21 cellular contexts compared by ENCODE assay signal in the genomic region with DNA sequence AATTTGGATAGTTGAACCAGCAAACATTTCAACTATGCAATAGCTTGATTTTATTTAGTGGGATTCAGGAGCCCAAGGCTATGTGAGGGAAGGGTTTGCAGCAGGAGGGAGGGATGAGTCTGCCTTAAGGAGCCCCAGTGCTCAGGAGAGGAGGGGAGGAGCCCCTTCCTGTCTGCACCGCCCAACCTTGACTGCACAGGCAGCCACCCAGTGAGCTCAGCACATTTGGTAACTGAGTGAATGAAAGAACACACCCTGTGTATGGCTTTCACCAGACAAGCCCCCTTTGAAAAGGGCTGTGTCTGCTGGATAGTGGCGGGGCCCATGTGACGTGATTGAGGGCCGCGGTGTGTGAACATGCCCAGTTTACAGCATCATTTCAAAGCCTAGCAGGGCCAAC. TPM values are rescaled to one million over a fixed set of nuclear protein-coding genes. Genes with fewer than 3 reads are reported as not detected.
DNase-seq lines count a peak whose midpoint lies in the region; ATAC-seq and TF ChIP-seq lines count a peak whose summit lies in the region.
"Had no signal": no experiment of that assay in that cellular context is flagged by ENCODE, and none has a peak within 500 bp of the region (broad histone marks: within the 10 kb centered on the region; RNA-seq: fewer than 3 reads in every experiment).

No MANE protein-coding gene starts in this region.

- 45% methylated on average over 5 of the region's 5 CpGs for WGBS in right lobe of liver (ENCODE audit: insufficient coverage, low coverage, low lambda C conversion rate, missing lambda C conversion rate)

- no peak for TF ChIP-seq POLR2A in right lobe of liver (IDR thresholded peaks at IDR 0.05)

- peak overlapping the region; percentile 32 for H3K4me3 ChIP-seq in A673 (ENCODE audit: low read depth, low read length, poor library complexity, severe bottlenecking)
- no peak overlapping the region for H3K4me3 ChIP-seq in right lobe of liver

- H3K9me3 Mint-ChIP-seq in activated T-cell treated with anti-CD3 and anti-CD28 coated beads, Interleukin-2, amount 50 U/mL, for 72 hours: no peaks in the 10 kb centered on the region
- no peaks in the 10 kb centered on the region for H3K9me3 Mint-ChIP-seq in activated CD8-positive, alpha-beta T cell treated with anti-CD3 and anti-CD28 coated beads for 36 hours
- no peaks in the 10 kb centered on the region for H3K9me3 Mint-ChIP-seq in activated naive CD8-positive, alpha-beta T cell treated with anti-CD3 and anti-CD28 coated beads, Interleukin-2, amount 50 U/mL, for 24 hours
- H3K9me3 Mint-ChIP-seq: activated T-helper 2 cell treated with anti-CD3 and anti-CD28 coated beads, Interferon-gamma antibody, Interleukin-2, Interleukin-4, amounts not matched to agents 10 μg/mL and 5 μg/mL and 100 μg/mL, durations not matched to agents 14 hours and 24 hours and 36 hours; CD8-positive, alpha-beta memory T cell; effector memory CD8-positive, alpha-beta T cell had no signal

- DNase-seq in A673 (ENCODE audit: low spot score) (peak; percentile 93), HK-2 (ENCODE audit: unreplicated experiment) (peak; percentile 24), foreskin keratinocyte (no peak), right lobe of liver (peak in 1 of 3 donors; percentile 47), RPMI8226 (no peak)
- no peak for DNase-seq in activated T-cell treated with anti-CD3 and anti-CD28 coated beads, Interleukin-2, amount 50 U/mL, for 72 hours
- DNase-seq in activated CD8-positive, alpha-beta T cell treated with anti-CD3 and anti-CD28 coated beads for 36 hours: no peak
- DNase-seq in activated naive CD8-positive, alpha-beta T cell treated with anti-CD3 and anti-CD28 coated beads, Interleukin-2, amount 50 U/mL, for 24 hours: no peak
- DNase-seq: CD8-positive, alpha-beta memory T cell; effector memory CD8-positive, alpha-beta T cell; GDM1; mammary epithelial cell; MV-4-11; NCI-H2029 treated with DMSO at 0.1 percent for 48 hours; NCI-H526; stimulated activated CD4-positive, alpha-beta T cell treated with anti-CD3 and anti-CD28 coated beads, Interleukin-1b, Interleukin-23, amount 100 ng/mL, for 48 hours had no signal

- H3K27me3 ChIP-seq in A673 (replicated peaks; ENCODE audit: insufficient read depth, low read depth, low read length, poor library complexity) (no peaks in the 10 kb centered on the region), foreskin keratinocyte (no peaks in the 10 kb centered on the region), right lobe of liver (no peaks in the 10 kb centered on the region)

- no peak overlapping the region for H3K4me3 Mint-ChIP-seq in activated T-cell treated with anti-CD3 and anti-CD28 coated beads, Interleukin-2, amount 50 U/mL, for 72 hours
- H3K4me3 Mint-ChIP-seq in activated CD8-positive, alpha-beta T cell treated with anti-CD3 and anti-CD28 coated beads for 36 hours: no peak overlapping the region
- no peak overlapping the region for H3K4me3 Mint-ChIP-seq in activated naive CD8-positive, alpha-beta T cell treated with anti-CD3 and anti-CD28 coated beads, Interleukin-2, amount 50 U/mL, for 24 hours
- H3K4me3 Mint-ChIP-seq: CD8-positive, alpha-beta memory T cell; effector memory CD8-positive, alpha-beta T cell had no signal

- H3K27ac ChIP-seq in A673 (ENCODE audit: low read depth, low read length, poor library complexity, severe bottlenecking): peak overlapping the region; percentile 92
- no peak overlapping the region for H3K27ac ChIP-seq in foreskin keratinocyte
- H3K27ac ChIP-seq in right lobe of liver: peak overlapping the region in 1 of 3 donors; percentile 37
- H3K27ac ChIP-seq: neutrophil, VCaP had no signal

- POLR2A ChIA-PET in A673 (lab: Charles Lee; ENCODE audit: low non-redundant PET): interaction anchor here (0.6 kb wide), 1 partner anchor 666 kb away, joined by 5 read pairs; no protein-coding TSS in a partner anchor
- POLR2A ChIA-PET in activated CD8-positive, alpha-beta T cell treated with anti-CD3 and anti-CD28 coated beads for 36 hours (lab: Charles Lee): no interaction called here

- H3K27me3 Mint-ChIP-seq in activated T-cell treated with anti-CD3 and anti-CD28 coated beads, Interleukin-2, amount 50 U/mL, for 72 hours (ENCODE audit: low read depth): peaks cover 24% of the 10 kb centered on the region
- peaks cover 7% of the 10 kb centered on the region for H3K27me3 Mint-ChIP-seq in activated CD8-positive, alpha-beta T cell treated with anti-CD3 and anti-CD28 coated beads for 36 hours
- H3K27me3 Mint-ChIP-seq in activated naive CD8-positive, alpha-beta T cell treated with anti-CD3 and anti-CD28 coated beads, Interleukin-2, amount 50 U/mL, for 24 hours: peaks cover 6% of the 10 kb centered on the region

- intact Hi-C loops in A673 (cut with micrococcal nuclease; ENCODE audit: unreplicated experiment): loop anchor here (5.0 kb wide), 1 partner anchor 145 kb away; no protein-coding TSS in a partner anchor
- intact Hi-C loops in right lobe of liver (cut with DNase I): no loop called here
- intact Hi-C loops in activated CD8-positive, alpha-beta T cell treated with anti-CD3 and anti-CD28 coated beads for 36 hours (cut with micrococcal nuclease): no loop called here

- H3K4me1 ChIP-seq in A673 (ENCODE audit: insufficient read depth, low read length, poor library complexity, severe bottlenecking) (peaks cover 36% of the 10 kb centered on the region), foreskin keratinocyte (no peaks in the 10 kb centered on the region), right lobe of liver (peaks cover 0 to 20% (median 9%) of the 10 kb centered on the region in 4 donors)

- ATAC-seq in foreskin keratinocyte (peak; percentile 53), right lobe of liver (peak in 3 of 4 donors; percentile 16 to 26 (median 25))
- ATAC-seq in activated T-cell treated with anti-CD3 and anti-CD28 coated beads, Interleukin-2, amount 50 U/mL, for 72 hours (replicated peaks in 1 of 2): no peak
- no peak for ATAC-seq in activated CD8-positive, alpha-beta T cell treated with anti-CD3 and anti-CD28 coated beads for 36 hours
- ATAC-seq in activated naive CD8-positive, alpha-beta T cell treated with anti-CD3 and anti-CD28 coated beads, Interleukin-2, amount 50 U/mL, for 24 hours: no peak
- ATAC-seq: effector memory CD8-positive, alpha-beta T cell; sciatic nerve had no signal

- no TSS peak for BruUV-seq in A673 (replicated peaks; lab: Mats Ljungman, UMichigan)

- H3K36me3 ChIP-seq in A673 (ENCODE audit: insufficient read depth, low read length, poor library complexity, severe bottlenecking): no peaks in the 10 kb centered on the region
- no peaks in the 10 kb centered on the region for H3K36me3 ChIP-seq in right lobe of liver
- H3K36me3 ChIP-seq: neutrophil had no signal

- H3K36me3 Mint-ChIP-seq in activated T-cell treated with anti-CD3 and anti-CD28 coated beads, Interleukin-2, amount 50 U/mL, for 72 hours (ENCODE audit: insufficient read depth in 2 of 2): no peaks in the 10 kb centered on the region
- H3K36me3 Mint-ChIP-seq in activated CD8-positive, alpha-beta T cell treated with anti-CD3 and anti-CD28 coated beads for 36 hours (ENCODE audit: low read depth): no peaks in the 10 kb centered on the region
- H3K36me3 Mint-ChIP-seq in activated naive CD8-positive, alpha-beta T cell treated with anti-CD3 and anti-CD28 coated beads, Interleukin-2, amount 50 U/mL, for 24 hours (ENCODE audit: low read depth): no peaks in the 10 kb centered on the region
- H3K36me3 Mint-ChIP-seq: CD8-positive, alpha-beta memory T cell had no signal

- no peaks in the 10 kb centered on the region for H3K4me1 Mint-ChIP-seq in activated T-cell treated with anti-CD3 and anti-CD28 coated beads, Interleukin-2, amount 50 U/mL, for 72 hours (ENCODE audit: low read depth)
- H3K4me1 Mint-ChIP-seq in activated CD8-positive, alpha-beta T cell treated with anti-CD3 and anti-CD28 coated beads for 36 hours (ENCODE audit: low read depth): no peaks in the 10 kb centered on the region
- no peaks in the 10 kb centered on the region for H3K4me1 Mint-ChIP-seq in activated naive CD8-positive, alpha-beta T cell treated with anti-CD3 and anti-CD28 coated beads, Interleukin-2, amount 50 U/mL, for 24 hours
- H3K4me1 Mint-ChIP-seq: CD8-positive, alpha-beta memory T cell had no signal

- H3K9me3 ChIP-seq in A673 (ENCODE audit: low read depth, low read length, poor library complexity, severe bottlenecking): no peaks in the 10 kb centered on the region
- H3K9me3 ChIP-seq in right lobe of liver: no peaks in the 10 kb centered on the region
- H3K9me3 ChIP-seq: neutrophil had no signal

- no peak overlapping the region for H3K27ac Mint-ChIP-seq in activated T-cell treated with anti-CD3 and anti-CD28 coated beads, Interleukin-2, amount 50 U/mL, for 72 hours
- no peak overlapping the region for H3K27ac Mint-ChIP-seq in activated CD8-positive, alpha-beta T cell treated with anti-CD3 and anti-CD28 coated beads for 36 hours
- H3K27ac Mint-ChIP-seq in activated naive CD8-positive, alpha-beta T cell treated with anti-CD3 and anti-CD28 coated beads, Interleukin-2, amount 50 U/mL, for 24 hours: no peak overlapping the region
- H3K27ac Mint-ChIP-seq: activated T-helper 2 cell treated with anti-CD3 and anti-CD28 coated beads, Interferon-gamma antibody, Interleukin-2, Interleukin-4, amounts not matched to agents 10 μg/mL and 5 μg/mL and 100 μg/mL, durations not matched to agents 14 hours and 24 hours and 36 hours; CD8-positive, alpha-beta memory T cell; effector memory CD8-positive, alpha-beta T cell had no signal

- CTCF ChIA-PET in A673 (lab: Charles Lee): no interaction called here
- CTCF ChIA-PET in activated CD8-positive, alpha-beta T cell treated with anti-CD3 and anti-CD28 coated beads for 36 hours (lab: Charles Lee): no interaction called here

- TF ChIP-seq CTCF in A673 (conservative IDR thresholded peaks at IDR 0.05; ENCODE audit: low read depth, low read length) (no peak), foreskin keratinocyte (conservative IDR thresholded peaks at IDR 0.05) (no peak), right lobe of liver (IDR thresholded peaks at IDR 0.05) (no peak)
- no peak for TF ChIP-seq CTCF in activated CD8-positive, alpha-beta T cell treated with anti-CD3 and anti-CD28 coated beads for 36 hours (IDR thresholded peaks at IDR 0.05)

RNA-seq across cellular contexts. Expression of a gene that starts 17.0 kb away (rescaled TPM):
- total RNA-seq in A673 (2021) (14.5 and 18.7 TPM in 2 replicates), foreskin keratinocyte (0.48 and 0.71 TPM in 2 replicates), right lobe of liver (under 1 TPM in 5 of 6 experiments, not detected in 1; 0.29 to 0.99 (median 0.86) TPM)
- 0.29 and 0.51 TPM in 2 replicates for polyA plus RNA-seq in foreskin keratinocyte
- 1 to 10 TPM in 1 of 2 donors, under 1 TPM in 1; 0.14 to 1.3 TPM for total RNA-seq in activated T-cell treated with anti-CD3 and anti-CD28 coated beads, Interleukin-2, amount 50 U/mL, for 72 hours
- not detected for total RNA-seq in activated CD8-positive, alpha-beta T cell treated with anti-CD3 and anti-CD28 coated beads for 36 hours
- total RNA-seq: activated CD8-positive, alpha-beta memory T cell treated with anti-CD3 and anti-CD28 coated beads for 36 hours; CD8-positive, alpha-beta memory T cell had no signal
- polyA plus RNA-seq: CD8-positive, alpha-beta memory T cell; mammary epithelial cell had no signal

Comparison
In these comparisons a context has a peak if more than half of its experiments do, and no peak if none do; other contexts are left out.
1. DNase-seq: peak in A673 (single experiment) and HK-2 (single experiment); none in foreskin keratinocyte (0 of 2), activated T-cell treated with anti-CD3 and anti-CD28 coated beads, Interleukin-2, amount 50 U/mL, for 72 hours (0 of 2), activated CD8-positive, alpha-beta T cell treated with anti-CD3 and anti-CD28 coated beads for 36 hours (single experiment), activated naive CD8-positive, alpha-beta T cell treated with anti-CD3 and anti-CD28 coated beads, Interleukin-2, amount 50 U/mL, for 24 hours (single experiment) and RPMI8226 (single experiment).
2. ATAC-seq: peak in foreskin keratinocyte (single experiment) and right lobe of liver (3 of 4); none in activated T-cell treated with anti-CD3 and anti-CD28 coated beads, Interleukin-2, amount 50 U/mL, for 72 hours (0 of 2), activated CD8-positive, alpha-beta T cell treated with anti-CD3 and anti-CD28 coated beads for 36 hours (single experiment) and activated naive CD8-positive, alpha-beta T cell treated with anti-CD3 and anti-CD28 coated beads, Interleukin-2, amount 50 U/mL, for 24 hours (single experiment).